ENCODE assay signal across 8 cellular contexts in genomic region chr9:23825700-23826099, GRCh38. TPM values are rescaled to one million over a fixed set of nuclear protein-coding genes. Genes with fewer than 3 reads are reported as not detected.
DNase-seq lines count a peak whose midpoint lies in the region; ATAC-seq and TF ChIP-seq lines count a peak whose summit lies in the region.
"Had no signal": no experiment of that assay in that cellular context is flagged by ENCODE, and none has a peak within 500 bp of the region (broad histone marks: within the 10 kb centered on the region; RNA-seq: fewer than 3 reads in every experiment).

No MANE protein-coding gene starts in this region.

- peak overlapping the region; percentile 10 for H3K27ac ChIP-seq in cingulate gyrus (ENCODE audit: low read depth, low read length)
- H3K27ac ChIP-seq in lower lobe of right lung, result no peak overlapping the region
- H3K27ac ChIP-seq in tibial nerve, result no peak overlapping the region

- TF ChIP-seq CTCF in lower lobe of right lung (IDR thresholded peaks at IDR 0.05) (no peak), tibial nerve (IDR thresholded peaks at IDR 0.05) (no peak)

- intact Hi-C loops in lower lobe of right lung (cut with DNase I), result no loop called here

- no peak for TF ChIP-seq POLR2A in tibial nerve (IDR thresholded peaks at IDR 0.05)

- no peak for TF ChIP-seq EP300 in tibial nerve (IDR thresholded peaks at IDR 0.05)

- H3K27me3 ChIP-seq in lower lobe of right lung (ENCODE audit: low read depth) (peaks cover 89% of the 10 kb centered on the region), tibial nerve (peaks cover 0 to 82% of the 10 kb centered on the region in 2 donors)

- no peak for ATAC-seq in lower lobe of right lung
- ATAC-seq in HG03521 (IDR thresholded peaks at IDR 0.05; ENCODE audit: unreplicated experiment), result no peak
- ATAC-seq in HG02840 (IDR thresholded peaks at IDR 0.05; ENCODE audit: low FRiP score, unreplicated experiment), result no peak

- DNase-seq in NCI-H69 (lab: John Stamatoyannopoulos, UW), result peak; percentile 69
- no peak for DNase-seq in lower lobe of right lung
- no peak for DNase-seq in tibial nerve (ENCODE audit: low spot score in 2 of 2)
- no peak for DNase-seq in NCI-H1417 treated with DMSO at 0.1 percent for 48 hours (lab: John Stamatoyannopoulos, UW)

- H3K9me3 ChIP-seq in lower lobe of right lung, result no peaks in the 10 kb centered on the region
- no peaks in the 10 kb centered on the region for H3K9me3 ChIP-seq in tibial nerve

- H3K36me3 ChIP-seq in lower lobe of right lung, result no peaks in the 10 kb centered on the region
- no peaks in the 10 kb centered on the region for H3K36me3 ChIP-seq in tibial nerve

- peaks cover 24% of the 10 kb centered on the region for H3K4me1 ChIP-seq in lower lobe of right lung
- H3K4me1 ChIP-seq in tibial nerve, result peaks cover 0 to 50% (median 3%) of the 10 kb centered on the region in 4 donors

- 2% methylated on average over 12 of the region's 12 CpGs for WGBS in tibial nerve, 2 donors

- peak overlapping the region; percentile 42 for H3K4me3 ChIP-seq in lower lobe of right lung
- peak overlapping the region; percentile 20 to 51 (median 34) for H3K4me3 ChIP-seq in tibial nerve

RNA-seq across cellular contexts. Expression of gene ELAVL2, which starts 0.3 kb away (rescaled TPM):
- total RNA-seq in lower lobe of right lung (not detected), tibial nerve (1 to 10 TPM in 1 of 4 donors, under 1 TPM in 1, not detected in 2; 0.63 to 2.6 TPM)
- total RNA-seq: activated T-helper 1 cell treated with anti-CD3 and anti-CD28 coated beads, Interleukin-12 subunit alpha, Interleukin-12 subunit beta, Interleukin-2, Interleukin-4 antibody, amounts not matched to agents 30 ng/mL and 10 ng/mL and 1 ng/mL, durations not matched to agents 14 hours and 24 hours and 36 hours had no signal
